Comparison of ENCODE assay signal across 1 cellular context in genomic region chrX:135531813-135532212, GRCh38.
TF ChIP-seq lines count a peak whose summit lies in the region.

No MANE protein-coding gene starts in this region.

TF ChIP-seq in K562, 482 proteins besides CTCF, POLR2A, EP300 and RAD21 (continues in another document):
- no peak for TF ChIP-seq TAF7 (tag; IDR thresholded peaks at IDR 0.05)
- TF ChIP-seq TOE1 (IDR thresholded peaks at IDR 0.05; ENCODE audit: borderline replicate concordance) = no peak
- no peak for TF ChIP-seq TOE1 (CRISPR knock-in tag; IDR thresholded peaks at IDR 0.05; ENCODE audit: borderline replicate concordance, low read depth)
- no peak for TF ChIP-seq RBM39 (optimal IDR thresholded peaks at IDR 0.05; ENCODE audit: low read depth, low read length)
- no peak for TF ChIP-seq MEF2D (tag; conservative IDR thresholded peaks at IDR 0.05; ENCODE audit: low read depth)
- peak; percentile 17; the same call in 1 of the 2 replicates for TF ChIP-seq CBFA2T2 (conservative IDR thresholded peaks at IDR 0.05)
- TF ChIP-seq PRDM10 (IDR thresholded peaks at IDR 0.05; ENCODE audit: partially characterized antibody) = peak; percentile 26
- no peak for TF ChIP-seq MCM7 (IDR thresholded peaks at IDR 0.05)
- TF ChIP-seq CTCFL (IDR thresholded peaks at IDR 0.05; ENCODE audit: borderline replicate concordance, insufficient read depth, low read depth, low read length, poor library complexity, severe bottlenecking) = no peak
- TF ChIP-seq, protein P1, sequence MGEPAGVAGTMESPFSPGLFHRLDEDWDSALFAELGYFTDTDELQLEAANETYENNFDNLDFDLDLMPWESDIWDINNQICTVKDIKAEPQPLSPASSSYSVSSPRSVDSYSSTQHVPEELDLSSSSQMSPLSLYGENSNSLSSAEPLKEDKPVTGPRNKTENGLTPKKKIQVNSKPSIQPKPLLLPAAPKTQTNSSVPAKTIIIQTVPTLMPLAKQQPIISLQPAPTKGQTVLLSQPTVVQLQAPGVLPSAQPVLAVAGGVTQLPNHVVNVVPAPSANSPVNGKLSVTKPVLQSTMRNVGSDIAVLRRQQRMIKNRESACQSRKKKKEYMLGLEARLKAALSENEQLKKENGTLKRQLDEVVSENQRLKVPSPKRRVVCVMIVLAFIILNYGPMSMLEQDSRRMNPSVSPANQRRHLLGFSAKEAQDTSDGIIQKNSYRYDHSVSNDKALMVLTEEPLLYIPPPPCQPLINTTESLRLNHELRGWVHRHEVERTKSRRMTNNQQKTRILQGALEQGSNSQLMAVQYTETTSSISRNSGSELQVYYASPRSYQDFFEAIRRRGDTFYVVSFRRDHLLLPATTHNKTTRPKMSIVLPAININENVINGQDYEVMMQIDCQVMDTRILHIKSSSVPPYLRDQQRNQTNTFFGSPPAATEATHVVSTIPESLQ (CRISPR knock-in tag; IDR thresholded peaks at IDR 0.05) = no peak
- TF ChIP-seq MEIS2 (IDR thresholded peaks at IDR 0.05; ENCODE audit: partially characterized antibody) = peak; percentile 42
- TF ChIP-seq, protein P2, sequence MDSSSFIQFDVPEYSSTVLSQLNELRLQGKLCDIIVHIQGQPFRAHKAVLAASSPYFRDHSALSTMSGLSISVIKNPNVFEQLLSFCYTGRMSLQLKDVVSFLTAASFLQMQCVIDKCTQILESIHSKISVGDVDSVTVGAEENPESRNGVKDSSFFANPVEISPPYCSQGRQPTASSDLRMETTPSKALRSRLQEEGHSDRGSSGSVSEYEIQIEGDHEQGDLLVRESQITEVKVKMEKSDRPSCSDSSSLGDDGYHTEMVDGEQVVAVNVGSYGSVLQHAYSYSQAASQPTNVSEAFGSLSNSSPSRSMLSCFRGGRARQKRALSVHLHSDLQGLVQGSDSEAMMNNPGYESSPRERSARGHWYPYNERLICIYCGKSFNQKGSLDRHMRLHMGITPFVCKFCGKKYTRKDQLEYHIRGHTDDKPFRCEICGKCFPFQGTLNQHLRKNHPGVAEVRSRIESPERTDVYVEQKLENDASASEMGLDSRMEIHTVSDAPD (CRISPR knock-in tag; IDR thresholded peaks at IDR 0.05) = no peak
- TF ChIP-seq HLTF (IDR thresholded peaks at IDR 0.05) = no peak
- peak in 1 of 2 experiments; percentile 54; a peak in 1 of 4 replicates for TF ChIP-seq RCOR1 (IDR thresholded peaks at IDR 0.05; ENCODE audit: borderline replicate concordance in 1 of 2, low read depth in 2 of 2, low read length in 2 of 2)
- no peak for TF ChIP-seq TRIM28 (IDR thresholded peaks at IDR 0.05)
- TF ChIP-seq, protein P3, sequence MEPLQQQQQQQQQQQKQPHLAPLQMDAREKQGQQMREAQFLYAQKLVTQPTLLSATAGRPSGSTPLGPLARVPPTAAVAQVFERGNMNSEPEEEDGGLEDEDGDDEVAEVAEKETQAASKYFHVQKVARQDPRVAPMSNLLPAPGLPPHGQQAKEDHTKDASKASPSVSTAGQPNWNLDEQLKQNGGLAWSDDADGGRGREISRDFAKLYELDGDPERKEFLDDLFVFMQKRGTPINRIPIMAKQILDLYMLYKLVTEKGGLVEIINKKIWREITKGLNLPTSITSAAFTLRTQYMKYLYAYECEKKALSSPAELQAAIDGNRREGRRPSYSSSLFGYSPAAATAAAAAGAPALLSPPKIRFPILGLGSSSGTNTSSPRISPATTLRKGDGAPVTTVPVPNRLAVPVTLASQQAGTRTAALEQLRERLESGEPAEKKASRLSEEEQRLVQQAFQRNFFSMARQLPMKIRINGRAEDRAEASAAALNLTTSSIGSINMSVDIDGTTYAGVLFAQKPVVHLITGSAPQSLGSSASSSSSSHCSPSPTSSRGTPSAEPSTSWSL (CRISPR knock-in tag; IDR thresholded peaks at IDR 0.05; ENCODE audit: borderline replicate concordance) = no peak
- peak; percentile 62 for TF ChIP-seq CBFA2T3 (IDR thresholded peaks at IDR 0.05)
- no peak for TF ChIP-seq SMAD2 (IDR thresholded peaks at IDR 0.05; ENCODE audit: low read depth, low read length)
- TF ChIP-seq STAG1 (CRISPR knock-in tag; IDR thresholded peaks at IDR 0.05; ENCODE audit: borderline replicate concordance) = no peak
- TF ChIP-seq MTA1 (IDR thresholded peaks at IDR 0.05; ENCODE audit: borderline replicate concordance) = no peak
- TF ChIP-seq, protein P4, sequence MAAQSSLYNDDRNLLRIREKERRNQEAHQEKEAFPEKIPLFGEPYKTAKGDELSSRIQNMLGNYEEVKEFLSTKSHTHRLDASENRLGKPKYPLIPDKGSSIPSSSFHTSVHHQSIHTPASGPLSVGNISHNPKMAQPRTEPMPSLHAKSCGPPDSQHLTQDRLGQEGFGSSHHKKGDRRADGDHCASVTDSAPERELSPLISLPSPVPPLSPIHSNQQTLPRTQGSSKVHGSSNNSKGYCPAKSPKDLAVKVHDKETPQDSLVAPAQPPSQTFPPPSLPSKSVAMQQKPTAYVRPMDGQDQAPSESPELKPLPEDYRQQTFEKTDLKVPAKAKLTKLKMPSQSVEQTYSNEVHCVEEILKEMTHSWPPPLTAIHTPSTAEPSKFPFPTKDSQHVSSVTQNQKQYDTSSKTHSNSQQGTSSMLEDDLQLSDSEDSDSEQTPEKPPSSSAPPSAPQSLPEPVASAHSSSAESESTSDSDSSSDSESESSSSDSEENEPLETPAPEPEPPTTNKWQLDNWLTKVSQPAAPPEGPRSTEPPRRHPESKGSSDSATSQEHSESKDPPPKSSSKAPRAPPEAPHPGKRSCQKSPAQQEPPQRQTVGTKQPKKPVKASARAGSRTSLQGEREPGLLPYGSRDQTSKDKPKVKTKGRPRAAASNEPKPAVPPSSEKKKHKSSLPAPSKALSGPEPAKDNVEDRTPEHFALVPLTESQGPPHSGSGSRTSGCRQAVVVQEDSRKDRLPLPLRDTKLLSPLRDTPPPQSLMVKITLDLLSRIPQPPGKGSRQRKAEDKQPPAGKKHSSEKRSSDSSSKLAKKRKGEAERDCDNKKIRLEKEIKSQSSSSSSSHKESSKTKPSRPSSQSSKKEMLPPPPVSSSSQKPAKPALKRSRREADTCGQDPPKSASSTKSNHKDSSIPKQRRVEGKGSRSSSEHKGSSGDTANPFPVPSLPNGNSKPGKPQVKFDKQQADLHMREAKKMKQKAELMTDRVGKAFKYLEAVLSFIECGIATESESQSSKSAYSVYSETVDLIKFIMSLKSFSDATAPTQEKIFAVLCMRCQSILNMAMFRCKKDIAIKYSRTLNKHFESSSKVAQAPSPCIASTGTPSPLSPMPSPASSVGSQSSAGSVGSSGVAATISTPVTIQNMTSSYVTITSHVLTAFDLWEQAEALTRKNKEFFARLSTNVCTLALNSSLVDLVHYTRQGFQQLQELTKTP (IDR thresholded peaks at IDR 0.05; ENCODE audit: low read depth in 1 of 2, partially characterized antibody in 2 of 2) = no peak
- TF ChIP-seq DACH1 (IDR thresholded peaks at IDR 0.05; ENCODE audit: partially characterized antibody) = no peak
- no peak for TF ChIP-seq PHB2 (IDR thresholded peaks at IDR 0.05; ENCODE audit: low read depth)
- 0 out of 2 replicates have a peak, but pooled peaks have one; percentile 16 for TF ChIP-seq HES1 (IDR thresholded peaks at IDR 0.05; ENCODE audit: low read depth)
- TF ChIP-seq SPI1 (IDR thresholded peaks at IDR 0.05; ENCODE audit: borderline replicate concordance, low read depth, low read length) = peak; percentile 32; the same call in 1 of the 2 replicates
- peak; percentile 11; the same call in 1 of the 2 replicates for TF ChIP-seq JUND (IDR thresholded peaks at IDR 0.05; ENCODE audit: borderline replicate concordance, low read depth, low read length)
- peak; percentile 18; the same call in 1 of the 3 replicates for TF ChIP-seq JUND (tag; IDR thresholded peaks at IDR 0.05; ENCODE audit: borderline replicate concordance, low read depth, low read length)
- TF ChIP-seq SREBF2 (CRISPR knock-in tag; IDR thresholded peaks at IDR 0.05) = no peak
- TF ChIP-seq CREM (IDR thresholded peaks at IDR 0.05; ENCODE audit: low read depth) = no peak
- no peak for TF ChIP-seq ETV1 (tag; conservative IDR thresholded peaks at IDR 0.05; ENCODE audit: low read depth)
- no peak for TF ChIP-seq KLF16 (IDR thresholded peaks at IDR 0.05)
- no peak for TF ChIP-seq CC2D1A (IDR thresholded peaks at IDR 0.05)
- TF ChIP-seq ARID2 (IDR thresholded peaks at IDR 0.05) = no peak
- no peak for TF ChIP-seq SRSF3 (IDR thresholded peaks at IDR 0.05; ENCODE audit: insufficient read depth, low read length)
- no peak for TF ChIP-seq ZNF263 (CRISPR knock-in tag; IDR thresholded peaks at IDR 0.05; ENCODE audit: borderline replicate concordance)
